Comparison of ENCODE assay signal across 24 cellular contexts in genomic region chr16:5523794-5524193, GRCh38.
"Had no signal": no experiment of that assay in that cellular context is flagged by ENCODE, and none has a peak within 500 bp of the region (broad histone marks: within the 10 kb centered on the region; RNA-seq: fewer than 3 reads in every experiment).

No MANE protein-coding gene starts in this region.

- H3K4me3 Mint-ChIP-seq: activated CD8-positive, alpha-beta T cell treated with anti-CD3 and anti-CD28 coated beads for 36 hours; activated naive CD4-positive, alpha-beta T cell treated with anti-CD3 and anti-CD28 coated beads, Interleukin-2, amount 10 ng/mL, durations not matched to agents 7 days and 5 days; activated naive CD8-positive, alpha-beta T cell treated with anti-CD3 and anti-CD28 coated beads for 36 hours; activated T-cell treated with anti-CD3 and anti-CD28 coated beads, Interleukin-2, amount 50 U/mL, for 72 hours had no signal

- DNase-seq: activated CD4-positive, alpha-beta T cell treated with anti-CD3 and anti-CD28 coated beads for 4 hours; activated CD8-positive, alpha-beta memory T cell treated with anti-CD3 and anti-CD28 coated beads, Interleukin-2, amount 50 U/mL, for 4 hours; activated CD8-positive, alpha-beta T cell treated with anti-CD3 and anti-CD28 coated beads for 36 hours; activated gamma-delta T cell treated with Interleukin-2 at 50 U/mL for 16 hours; activated naive CD4-positive, alpha-beta T cell treated with anti-CD3 and anti-CD28 coated beads, Interleukin-2, amount 10 ng/mL, durations not matched to agents 7 days and 5 days; activated naive CD8-positive, alpha-beta T cell treated with anti-CD3 and anti-CD28 coated beads for 36 hours; activated T-cell treated with anti-CD3 and anti-CD28 coated beads, Interleukin-2, amount 50 U/mL, for 72 hours; brain microvascular endothelial cell; MG63; MV-4-11; NCI-H1092 treated with DMSO at 0.1 percent for 48 hours; NCI-H1417 treated with DMSO at 0.1 percent for 48 hours; NCI-H1694; NCI-H2029; NCI-H2107; NCI-H345; NCI-H510A; NCI-H526 treated with DMSO at 0.1 percent for 48 hours; SIG-M5; T-helper 1 cell had no signal

- H3K27ac ChIP-seq: brain microvascular endothelial cell, cardiac muscle cell, SK-N-MC had no signal

- H3K4me1 Mint-ChIP-seq: activated naive CD4-positive, alpha-beta T cell treated with anti-CD3 and anti-CD28 coated beads, Interleukin-2, amount 10 ng/mL, durations not matched to agents 7 days and 5 days; activated naive CD8-positive, alpha-beta T cell treated with anti-CD3 and anti-CD28 coated beads for 36 hours had no signal

- H3K9me3 Mint-ChIP-seq: activated CD8-positive, alpha-beta T cell treated with anti-CD3 and anti-CD28 coated beads for 36 hours had no signal

- H3K27me3 Mint-ChIP-seq: activated naive CD4-positive, alpha-beta T cell treated with anti-CD3 and anti-CD28 coated beads, Interleukin-2, amount 10 ng/mL, durations not matched to agents 7 days and 5 days had no signal

- H3K4me3 ChIP-seq: cardiac muscle cell, MG63, SK-N-MC had no signal

- H3K27ac Mint-ChIP-seq: activated CD8-positive, alpha-beta T cell treated with anti-CD3 and anti-CD28 coated beads for 36 hours; activated naive CD4-positive, alpha-beta T cell treated with anti-CD3 and anti-CD28 coated beads, Interleukin-2, amount 10 ng/mL, durations not matched to agents 7 days and 5 days; activated naive CD8-positive, alpha-beta T cell treated with anti-CD3 and anti-CD28 coated beads for 36 hours; activated T-cell treated with anti-CD3 and anti-CD28 coated beads, Interleukin-2, amount 50 U/mL, for 72 hours; activated T-helper 2 cell treated with anti-CD3 and anti-CD28 coated beads, Interferon-gamma antibody, Interleukin-2, Interleukin-4, amounts not matched to agents 10 μg/mL and 5 μg/mL and 100 μg/mL, durations not matched to agents 14 hours and 24 hours and 36 hours had no signal

- H3K9me3 ChIP-seq: MG63 had no signal

- H3K36me3 ChIP-seq: brain microvascular endothelial cell, cardiac muscle cell, MG63 had no signal

- ATAC-seq: activated CD4-positive, CD25-positive, alpha-beta regulatory T cell treated with anti-CD3 and anti-CD28 coated beads, Interleukin-2, amount 50 U/mL, for 24 hours; activated CD8-positive, alpha-beta T cell treated with anti-CD3 and anti-CD28 coated beads for 36 hours; activated T-cell treated with anti-CD3 and anti-CD28 coated beads, Interleukin-2, amount 50 U/mL, for 72 hours had no signal

- H3K27me3 ChIP-seq: brain microvascular endothelial cell, MG63 had no signal

- H3K36me3 Mint-ChIP-seq: activated naive CD4-positive, alpha-beta T cell treated with anti-CD3 and anti-CD28 coated beads, Interleukin-2, amount 10 ng/mL, durations not matched to agents 7 days and 5 days; activated naive CD8-positive, alpha-beta T cell treated with anti-CD3 and anti-CD28 coated beads for 36 hours had no signal
